Comparison of ENCODE assay signal across 12 cellular contexts in the genomic region with DNA sequence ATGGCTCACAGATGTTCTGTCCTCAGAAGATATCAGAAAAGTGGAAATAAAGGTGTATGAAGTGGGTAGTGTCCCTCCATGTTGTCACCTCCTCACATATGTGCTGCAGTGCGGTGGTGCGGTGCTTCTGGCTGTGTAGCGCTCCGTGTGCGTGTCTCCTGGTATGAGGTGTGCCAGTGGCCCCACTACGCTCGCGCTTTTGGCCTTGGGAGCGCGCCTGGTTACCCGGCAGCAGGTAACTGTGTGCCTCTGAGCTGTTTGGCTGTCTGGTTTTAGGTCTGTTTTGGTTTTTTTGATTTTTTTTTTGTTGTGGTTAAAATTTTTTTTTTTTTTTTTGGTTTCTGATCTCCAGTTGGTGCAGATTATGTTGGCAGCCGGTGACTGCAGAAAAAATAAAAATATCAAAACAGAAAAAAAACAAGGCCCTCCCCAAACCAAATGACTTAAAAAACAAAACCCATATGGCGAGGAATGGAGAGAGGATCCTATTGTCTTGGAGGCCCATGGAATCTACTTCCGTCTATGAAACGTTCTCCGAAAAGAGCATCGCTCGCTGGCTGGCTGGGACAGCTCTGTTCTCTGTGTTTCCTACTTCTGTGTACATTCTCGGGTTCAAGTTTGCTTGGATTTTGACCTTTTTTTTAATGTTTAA. TPM values are rescaled to one million over a fixed set of nuclear protein-coding genes. Genes with fewer than 3 reads are reported as not detected.
DNase-seq lines count a peak whose midpoint lies in the region; ATAC-seq and TF ChIP-seq lines count a peak whose summit lies in the region.
"Had no signal": no experiment of that assay in that cellular context is flagged by ENCODE, and none has a peak within 500 bp of the region (broad histone marks: within the 10 kb centered on the region; RNA-seq: fewer than 3 reads in every experiment).

No MANE protein-coding gene starts in this region.

- H3K9ac ChIP-seq in Karpas-422 (ENCODE audit: low read length): no peak overlapping the region

- peak overlapping the region; percentile 42 for H3K27ac ChIP-seq in A673 (ENCODE audit: low read depth, low read length, poor library complexity, severe bottlenecking)
- H3K27ac ChIP-seq in Karpas-422 (ENCODE audit: low read length): no peak overlapping the region
- H3K27ac ChIP-seq: ovary had no signal

- BruUV-seq in A673 (replicated peaks; lab: Mats Ljungman, UMichigan): no TSS peak

- DNase-seq in A673 (ENCODE audit: low spot score) (no peak), Karpas-422 (peak; percentile 38), activated T-helper 1 cell treated with Interleukin-2 at 50 U/mL for 16 hours (ENCODE audit: low read depth) (peak; percentile 31), left lobe of liver (ENCODE audit: low spot score) (no peak), HPDE6-E6E7 (ENCODE audit: extremely low spot score) (no peak), G401 (ENCODE audit: low spot score) (no peak)
- DNase-seq: NCI-H1694, ovary, SHP77 had no signal

- H3K4me1 ChIP-seq in A673 (ENCODE audit: insufficient read depth, low read length, poor library complexity, severe bottlenecking) (peaks cover 3% of the 10 kb centered on the region), Karpas-422 (ENCODE audit: low read length) (no peaks in the 10 kb centered on the region)

- H3K9me3 ChIP-seq in A673 (ENCODE audit: low read depth, low read length, poor library complexity, severe bottlenecking) (no peaks in the 10 kb centered on the region), Karpas-422 (ENCODE audit: low read length) (no peaks in the 10 kb centered on the region)
- H3K9me3 ChIP-seq: ovary had no signal

- H3K4me3 ChIP-seq in A673 (ENCODE audit: low read depth, low read length, poor library complexity, severe bottlenecking): no peak overlapping the region
- H3K4me3 ChIP-seq in Karpas-422 (ENCODE audit: low read length): no peak overlapping the region
- H3K4me3 ChIP-seq: ovary had no signal

- POLR2A ChIA-PET in A673 (lab: Charles Lee; ENCODE audit: low non-redundant PET): no interaction called here

- ATAC-seq in left lobe of liver: peak; percentile 37
- ATAC-seq in GM21576 (IDR thresholded peaks at IDR 0.05; ENCODE audit: unreplicated experiment): no peak
- no peak for ATAC-seq in HG03378 (IDR thresholded peaks at IDR 0.05; ENCODE audit: unreplicated experiment)

- peaks cover 40% of the 10 kb centered on the region for H3K79me2 ChIP-seq in Karpas-422 (ENCODE audit: low read length)

- no peaks in the 10 kb centered on the region for H3K9me2 ChIP-seq in Karpas-422 (replicated peaks; ENCODE audit: insufficient read depth, low read length)

- in situ Hi-C loops in G401 (cut with HindIII; ENCODE audit: low sequenced_read_pairs): no loop called here

- H3K4me2 ChIP-seq in Karpas-422 (ENCODE audit: low read depth, low read length, poor library complexity, severe bottlenecking): no peak overlapping the region

- no peak for TF ChIP-seq CTCF in A673 (conservative IDR thresholded peaks at IDR 0.05; ENCODE audit: low read depth, low read length)

- H3K36me3 ChIP-seq in A673 (ENCODE audit: insufficient read depth, low read length, poor library complexity, severe bottlenecking) (peaks cover 100% of the 10 kb centered on the region), Karpas-422 (ENCODE audit: insufficient read depth, low read length) (peaks cover 74% of the 10 kb centered on the region)
- H3K36me3 ChIP-seq: ovary had no signal

- CTCF ChIA-PET in A673 (lab: Charles Lee): no interaction called here

- no peaks in the 10 kb centered on the region for H3K27me3 ChIP-seq in A673 (replicated peaks; ENCODE audit: insufficient read depth, low read depth, low read length, poor library complexity)
- H3K27me3 ChIP-seq in Karpas-422 (ENCODE audit: low read length): no peaks in the 10 kb centered on the region
- H3K27me3 ChIP-seq: ovary had no signal

- H2AFZ ChIP-seq in Karpas-422 (ENCODE audit: low read length): no peak overlapping the region

- intact Hi-C loops in A673 (cut with micrococcal nuclease; ENCODE audit: unreplicated experiment): no loop called here

- H4K20me1 ChIP-seq in Karpas-422 (ENCODE audit: insufficient read depth, low read depth, low read length): peaks cover 43% of the 10 kb centered on the region

RNA-seq across cellular contexts. Expression of a gene that starts 7.9 kb away (rescaled TPM):
- total RNA-seq in A673 (2021) (642 and 647 TPM in 2 replicates), left lobe of liver (93.1 TPM)
- 212 and 217 TPM in 2 replicates for total RNA-seq in Karpas-422 (2014; rRNA removed; shearing (Covaris generic); ENCODE audit: low replicate concordance)
- total RNA-seq in G401 (2014; rRNA removed; shearing (Covaris generic)): 600 and 749 TPM in 2 replicates

RNA-seq across cellular contexts. Expression of a gene that starts 10.3 kb away (rescaled TPM):
- 83.1 and 102 TPM in 2 replicates for total RNA-seq in A673 (2021)
- total RNA-seq in Karpas-422 (2014; rRNA removed; shearing (Covaris generic); ENCODE audit: low replicate concordance): 150 and 162 TPM in 2 replicates
- 439 TPM for total RNA-seq in left lobe of liver
- total RNA-seq in G401 (2014; rRNA removed; shearing (Covaris generic)): 210 and 267 TPM in 2 replicates

RNA-seq across cellular contexts. Expression of a gene that starts 29.2 kb away (rescaled TPM):
- total RNA-seq in A673 (2021) (0.32 and 0.81 TPM in 2 replicates), left lobe of liver (102 TPM)
- total RNA-seq in Karpas-422 (2014; rRNA removed; shearing (Covaris generic); ENCODE audit: low replicate concordance): 0.52 and 1.4 TPM in 2 replicates
- not detected in 2 replicates for total RNA-seq in G401 (2014; rRNA removed; shearing (Covaris generic))

RNA-seq across cellular contexts. Expression of a gene that starts 36.2 kb away (rescaled TPM):
- total RNA-seq in A673 (2021) (5.7 and 7.4 TPM in 2 replicates), left lobe of liver (5.6 TPM)
- total RNA-seq in Karpas-422 (2014; rRNA removed; shearing (Covaris generic); ENCODE audit: low replicate concordance): 69.3 and 77.5 TPM in 2 replicates
- 5.6 and 7.3 TPM in 2 replicates for total RNA-seq in G401 (2014; rRNA removed; shearing (Covaris generic))

RNA-seq across cellular contexts. Expression of a gene that starts 52.9 kb away (rescaled TPM):
- total RNA-seq in A673 (2021) (not detected in 2 replicates), left lobe of liver (not detected)
- total RNA-seq in Karpas-422 (2014; rRNA removed; shearing (Covaris generic); ENCODE audit: low replicate concordance): not detected in 2 replicates
- not detected in 2 replicates for total RNA-seq in G401 (2014; rRNA removed; shearing (Covaris generic))
- total RNA-seq: H4, ovary had no signal

Comparison
In these comparisons a context has a peak if more than half of its experiments do, and no peak if none do; other contexts are left out.
1. DNase-seq: peak in Karpas-422 (single experiment) and activated T-helper 1 cell treated with Interleukin-2 at 50 U/mL for 16 hours (single experiment); none in A673 (single experiment), left lobe of liver (single experiment), HPDE6-E6E7 (single experiment) and G401 (single experiment).
2. RNA of a gene that starts 29.2 kb away (total RNA-seq): 102 TPM in left lobe of liver (single experiment); 0.52 to 1.4 TPM in Karpas-422, 0.32 to 0.81 TPM in A673 and not detected in G401; every median in the first group is over 10 times any median in the second.